Comparison of ENCODE assay signal across 20 cellular contexts in the genomic region with DNA sequence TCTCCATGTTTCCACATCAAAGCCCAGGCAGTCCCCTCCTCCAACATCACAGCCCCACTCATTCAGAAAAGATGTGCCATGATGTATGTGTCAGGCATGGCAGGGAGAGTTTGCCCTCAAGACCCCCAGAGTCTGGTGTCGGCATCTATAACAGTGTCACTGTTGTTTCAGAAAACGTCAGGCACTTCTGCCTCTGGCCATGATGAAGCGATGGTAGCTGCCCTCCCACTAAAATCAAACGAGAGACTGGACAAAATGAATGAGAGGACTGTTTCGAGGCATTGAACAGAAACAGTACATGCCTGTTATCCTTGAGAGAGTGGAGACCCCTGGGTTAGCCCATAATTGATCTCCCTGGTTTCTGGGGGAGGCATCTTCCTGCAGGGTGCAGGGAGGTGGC.
"Had no signal": no experiment of that assay in that cellular context is flagged by ENCODE, and none has a peak within 500 bp of the region (broad histone marks: within the 10 kb centered on the region; RNA-seq: fewer than 3 reads in every experiment).

No MANE protein-coding gene starts in this region.

- H3K27ac ChIP-seq: esophagus muscularis mucosa, gastrocnemius medialis, right lobe of liver, stomach, thoracic aorta, upper lobe of left lung, VCaP had no signal

- ATAC-seq: activated naive CD8-positive, alpha-beta T cell treated with anti-CD3 and anti-CD28 coated beads, Interleukin-2, amount 50 U/mL, for 24 hours; gastrocnemius medialis; left ventricle myocardium superior; right lobe of liver; stimulated activated memory B cell treated with anti-CD40 and anti-IgM and Interleukin-4, amounts not matched to agents 10 μg/mL and 1 μg/mL and 100 μg/mL, for 72 hours; T-cell had no signal

- H3K36me3 ChIP-seq: esophagus muscularis mucosa, gastrocnemius medialis, right lobe of liver, stomach, thoracic aorta, upper lobe of left lung had no signal

- FAIRE-seq: small intestine had no signal

- H3K4me1 ChIP-seq: esophagus muscularis mucosa, gastrocnemius medialis, right lobe of liver, stomach, upper lobe of left lung had no signal

- H3K9me3 ChIP-seq: right lobe of liver had no signal

- H3K4me3 ChIP-seq: esophagus muscularis mucosa, gastrocnemius medialis, right lobe of liver, stomach, thoracic aorta, upper lobe of left lung had no signal

- H3K27me3 ChIP-seq: gastrocnemius medialis, right lobe of liver, upper lobe of left lung had no signal

- DNase-seq: activated CD4-positive, alpha-beta T cell treated with anti-CD3 and anti-CD28 coated beads for 1 hour; activated gamma-delta T cell; activated naive CD4-positive, alpha-beta T cell treated with anti-CD3 and anti-CD28 coated beads, Interleukin-2, amount 50 U/mL, for 16 hours; activated naive CD8-positive, alpha-beta T cell treated with anti-CD3 and anti-CD28 coated beads, Interleukin-2, amount 50 U/mL, for 24 hours; activated T-cell treated with anti-CD3 and anti-CD28 coated beads for 4 hours; effector memory CD4-positive, alpha-beta T cell; hippocampal formation; left ventricle myocardium superior; mammary epithelial cell; nucleus accumbens; right lobe of liver; small intestine; upper lobe of left lung had no signal
